1 cellular context compared by ENCODE assay signal in the genomic region with DNA sequence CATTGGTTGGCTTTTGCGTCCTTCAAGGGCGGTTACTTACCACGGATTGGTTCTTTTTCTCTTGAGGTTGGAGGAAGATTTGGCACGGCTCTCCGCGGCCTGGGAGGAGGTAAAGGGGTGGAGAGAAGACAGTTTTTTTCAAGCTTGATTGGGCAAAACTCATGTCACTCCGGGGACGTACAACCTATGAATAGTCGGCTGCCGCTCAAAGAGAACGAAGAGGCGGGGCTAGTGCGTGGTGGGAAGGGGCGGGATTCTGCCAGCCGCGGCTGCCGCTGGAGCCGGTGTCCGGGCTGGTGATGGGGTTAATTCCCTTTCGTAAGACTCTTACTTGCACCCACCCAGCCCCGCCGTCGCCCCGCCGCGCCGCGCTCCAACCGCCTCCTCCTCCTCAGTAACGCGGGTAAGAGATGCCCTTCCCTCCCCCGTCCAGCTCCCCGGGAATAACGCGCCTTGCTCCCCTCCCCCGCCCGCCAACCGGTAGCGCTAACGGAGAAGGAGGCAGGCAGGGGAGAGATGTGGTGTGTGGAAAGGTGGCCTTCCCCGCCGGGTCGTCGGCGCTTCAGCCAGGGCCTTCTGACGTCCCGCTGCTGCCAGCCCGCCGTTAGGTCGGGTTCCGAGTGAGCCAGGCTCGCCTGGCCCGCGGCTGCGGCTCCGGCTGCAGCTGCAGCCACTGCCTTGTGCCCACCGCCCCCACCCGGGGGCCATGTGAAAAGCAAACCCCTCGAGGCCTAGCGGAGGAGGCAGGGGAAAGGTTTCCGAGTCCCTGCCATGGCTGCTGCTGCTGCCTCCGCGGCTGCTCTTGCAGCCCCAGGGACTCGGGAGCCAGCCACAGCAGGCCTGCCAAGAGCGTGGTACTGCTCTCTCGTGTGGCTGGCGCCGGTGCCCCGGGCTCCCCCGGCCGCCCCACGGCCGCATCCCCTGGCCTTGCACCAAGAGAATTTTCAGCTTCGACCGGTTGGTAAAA.
TF ChIP-seq lines count a peak whose summit lies in the region.

A gene (plus strand): TSS at position 254 of the 967 bp plus-strand sequence. CDS start 73,362 bp downstream, outside the sequence.

TF ChIP-seq in HepG2, 621 proteins besides CTCF, POLR2A, EP300 and RAD21 (continued from another document and continues in another):
- TF ChIP-seq, protein P1, sequence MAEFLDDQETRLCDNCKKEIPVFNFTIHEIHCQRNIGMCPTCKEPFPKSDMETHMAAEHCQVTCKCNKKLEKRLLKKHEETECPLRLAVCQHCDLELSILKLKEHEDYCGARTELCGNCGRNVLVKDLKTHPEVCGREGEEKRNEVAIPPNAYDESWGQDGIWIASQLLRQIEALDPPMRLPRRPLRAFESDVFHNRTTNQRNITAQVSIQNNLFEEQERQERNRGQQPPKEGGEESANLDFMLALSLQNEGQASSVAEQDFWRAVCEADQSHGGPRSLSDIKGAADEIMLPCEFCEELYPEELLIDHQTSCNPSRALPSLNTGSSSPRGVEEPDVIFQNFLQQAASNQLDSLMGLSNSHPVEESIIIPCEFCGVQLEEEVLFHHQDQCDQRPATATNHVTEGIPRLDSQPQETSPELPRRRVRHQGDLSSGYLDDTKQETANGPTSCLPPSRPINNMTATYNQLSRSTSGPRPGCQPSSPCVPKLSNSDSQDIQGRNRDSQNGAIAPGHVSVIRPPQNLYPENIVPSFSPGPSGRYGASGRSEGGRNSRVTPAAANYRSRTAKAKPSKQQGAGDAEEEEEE (CRISPR knock-in tag; IDR thresholded peaks at IDR 0.05; ENCODE audit: borderline replicate concordance) = peak; percentile 18; the same call in 1 of the 2 replicates
- TF ChIP-seq ZSCAN21 (CRISPR knock-in tag; IDR thresholded peaks at IDR 0.05; ENCODE audit: borderline replicate concordance) (peak; percentile 80; the same call in 1 of the 2 replicates), POLR2AphosphoS5 (IDR thresholded peaks at IDR 0.05; ENCODE audit: low read depth, low read length) (peak; percentile 42; the same call in 1 of the 2 replicates), PHF21A (CRISPR knock-in tag; IDR thresholded peaks at IDR 0.05) (0 out of 2 replicates have a peak, but pooled peaks have one; percentile 17), ZMAT3 (CRISPR knock-in tag; conservative IDR thresholded peaks at IDR 0.05) (0 out of 2 replicates have a peak, but pooled peaks have one; percentile 40), GABPB1 (CRISPR knock-in tag; IDR thresholded peaks at IDR 0.05) (peak; percentile 82), SP2 (CRISPR knock-in tag; IDR thresholded peaks at IDR 0.05) (peak; percentile 91), ZNF564 (CRISPR knock-in tag; IDR thresholded peaks at IDR 0.05) (peak; percentile 78), ZNF598 (CRISPR knock-in tag; IDR thresholded peaks at IDR 0.05; ENCODE audit: borderline replicate concordance) (peak; percentile 44; the same call in 1 of the 2 replicates), SALL1 (CRISPR knock-in tag; IDR thresholded peaks at IDR 0.05) (peak; percentile 79; the same call in 1 of the 2 replicates), EED (CRISPR knock-in tag; IDR thresholded peaks at IDR 0.05) (peak; percentile 95), NR1H2 (CRISPR knock-in tag; IDR thresholded peaks at IDR 0.05; ENCODE audit: borderline replicate concordance, low read depth) (peak; percentile 59; the same call in 1 of the 2 replicates), ZNF468 (CRISPR knock-in tag; IDR thresholded peaks at IDR 0.05) (0 out of 2 replicates have a peak, but pooled peaks have one; percentile 25), KDM1A (CRISPR knock-in tag; IDR thresholded peaks at IDR 0.05) (no peak), ARNTL (CRISPR knock-in tag; IDR thresholded peaks at IDR 0.05) (no peak), MYC (CRISPR knock-in tag; IDR thresholded peaks at IDR 0.05; ENCODE audit: borderline replicate concordance) (peak; percentile 90), AHR (CRISPR knock-in tag; IDR thresholded peaks at IDR 0.05) (peak; percentile 82; the same call in 1 of the 2 replicates), ZNF501 (CRISPR knock-in tag; IDR thresholded peaks at IDR 0.05) (peak; percentile 77; the same call in 1 of the 2 replicates), ZNF776 (CRISPR knock-in tag; IDR thresholded peaks at IDR 0.05) (peak; percentile 96; the same call in 1 of the 2 replicates), PHF20 (CRISPR knock-in tag; IDR thresholded peaks at IDR 0.05) (peak; percentile 50; the same call in 1 of the 2 replicates), EHMT2 (IDR thresholded peaks at IDR 0.05; ENCODE audit: borderline replicate concordance, low read depth, low read length) (no peak), ARID2 (CRISPR knock-in tag; IDR thresholded peaks at IDR 0.05; ENCODE audit: borderline replicate concordance) (peak; percentile 59; the same call in 1 of the 2 replicates), NFYB (CRISPR knock-in tag; IDR thresholded peaks at IDR 0.05) (peak; percentile 94), TCF12 (IDR thresholded peaks at IDR 0.05) (no peak), TCF12 (CRISPR knock-in tag; IDR thresholded peaks at IDR 0.05) (peak; percentile 93), HNF4A (CRISPR knock-in tag; IDR thresholded peaks at IDR 0.05) (peak; percentile 20; the same call in 1 of the 2 replicates), ZNF317 (CRISPR knock-in tag; IDR thresholded peaks at IDR 0.05) (peak; percentile 91), ZNF790 (CRISPR knock-in tag; IDR thresholded peaks at IDR 0.05; ENCODE audit: borderline replicate concordance) (no peak; the same call in 1 of the 2 replicates), NONO (IDR thresholded peaks at IDR 0.05) (no peak), NONO (CRISPR knock-in tag; conservative IDR thresholded peaks at IDR 0.05) (peak; percentile 87), ZNF333 (CRISPR knock-in tag; IDR thresholded peaks at IDR 0.05; ENCODE audit: borderline replicate concordance) (peak; percentile 99), SP4 (CRISPR knock-in tag; IDR thresholded peaks at IDR 0.05) (peak; percentile 92), BRCA1 (CRISPR knock-in tag; IDR thresholded peaks at IDR 0.05) (peak; percentile 55; the same call in 1 of the 2 replicates)
- TF ChIP-seq, protein P2, sequence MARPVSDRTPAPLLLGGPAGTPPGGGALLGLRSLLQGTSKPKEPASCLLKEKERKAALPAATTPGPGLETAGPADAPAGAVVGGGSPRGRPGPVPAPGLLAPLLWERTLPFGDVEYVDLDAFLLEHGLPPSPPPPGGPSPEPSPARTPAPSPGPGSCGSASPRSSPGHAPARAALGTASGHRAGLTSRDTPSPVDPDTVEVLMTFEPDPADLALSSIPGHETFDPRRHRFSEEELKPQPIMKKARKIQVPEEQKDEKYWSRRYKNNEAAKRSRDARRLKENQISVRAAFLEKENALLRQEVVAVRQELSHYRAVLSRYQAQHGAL (CRISPR knock-in tag; IDR thresholded peaks at IDR 0.05; ENCODE audit: not compliant biosample characterization) = no peak
- TF ChIP-seq, protein P3, sequence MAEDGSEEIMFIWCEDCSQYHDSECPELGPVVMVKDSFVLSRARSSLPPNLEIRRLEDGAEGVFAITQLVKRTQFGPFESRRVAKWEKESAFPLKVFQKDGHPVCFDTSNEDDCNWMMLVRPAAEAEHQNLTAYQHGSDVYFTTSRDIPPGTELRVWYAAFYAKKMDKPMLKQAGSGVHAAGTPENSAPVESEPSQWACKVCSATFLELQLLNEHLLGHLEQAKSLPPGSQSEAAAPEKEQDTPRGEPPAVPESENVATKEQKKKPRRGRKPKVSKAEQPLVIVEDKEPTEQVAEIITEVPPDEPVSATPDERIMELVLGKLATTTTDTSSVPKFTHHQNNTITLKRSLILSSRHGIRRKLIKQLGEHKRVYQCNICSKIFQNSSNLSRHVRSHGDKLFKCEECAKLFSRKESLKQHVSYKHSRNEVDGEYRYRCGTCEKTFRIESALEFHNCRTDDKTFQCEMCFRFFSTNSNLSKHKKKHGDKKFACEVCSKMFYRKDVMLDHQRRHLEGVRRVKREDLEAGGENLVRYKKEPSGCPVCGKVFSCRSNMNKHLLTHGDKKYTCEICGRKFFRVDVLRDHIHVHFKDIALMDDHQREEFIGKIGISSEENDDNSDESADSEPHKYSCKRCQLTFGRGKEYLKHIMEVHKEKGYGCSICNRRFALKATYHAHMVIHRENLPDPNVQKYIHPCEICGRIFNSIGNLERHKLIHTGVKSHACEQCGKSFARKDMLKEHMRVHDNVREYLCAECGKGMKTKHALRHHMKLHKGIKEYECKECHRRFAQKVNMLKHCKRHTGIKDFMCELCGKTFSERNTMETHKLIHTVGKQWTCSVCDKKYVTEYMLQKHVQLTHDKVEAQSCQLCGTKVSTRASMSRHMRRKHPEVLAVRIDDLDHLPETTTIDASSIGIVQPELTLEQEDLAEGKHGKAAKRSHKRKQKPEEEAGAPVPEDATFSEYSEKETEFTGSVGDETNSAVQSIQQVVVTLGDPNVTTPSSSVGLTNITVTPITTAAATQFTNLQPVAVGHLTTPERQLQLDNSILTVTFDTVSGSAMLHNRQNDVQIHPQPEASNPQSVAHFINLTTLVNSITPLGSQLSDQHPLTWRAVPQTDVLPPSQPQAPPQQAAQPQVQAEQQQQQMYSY (CRISPR knock-in tag; IDR thresholded peaks at IDR 0.05) = 0 out of 2 replicates have a peak, but pooled peaks have one; percentile 43
- TF ChIP-seq, protein P4, sequence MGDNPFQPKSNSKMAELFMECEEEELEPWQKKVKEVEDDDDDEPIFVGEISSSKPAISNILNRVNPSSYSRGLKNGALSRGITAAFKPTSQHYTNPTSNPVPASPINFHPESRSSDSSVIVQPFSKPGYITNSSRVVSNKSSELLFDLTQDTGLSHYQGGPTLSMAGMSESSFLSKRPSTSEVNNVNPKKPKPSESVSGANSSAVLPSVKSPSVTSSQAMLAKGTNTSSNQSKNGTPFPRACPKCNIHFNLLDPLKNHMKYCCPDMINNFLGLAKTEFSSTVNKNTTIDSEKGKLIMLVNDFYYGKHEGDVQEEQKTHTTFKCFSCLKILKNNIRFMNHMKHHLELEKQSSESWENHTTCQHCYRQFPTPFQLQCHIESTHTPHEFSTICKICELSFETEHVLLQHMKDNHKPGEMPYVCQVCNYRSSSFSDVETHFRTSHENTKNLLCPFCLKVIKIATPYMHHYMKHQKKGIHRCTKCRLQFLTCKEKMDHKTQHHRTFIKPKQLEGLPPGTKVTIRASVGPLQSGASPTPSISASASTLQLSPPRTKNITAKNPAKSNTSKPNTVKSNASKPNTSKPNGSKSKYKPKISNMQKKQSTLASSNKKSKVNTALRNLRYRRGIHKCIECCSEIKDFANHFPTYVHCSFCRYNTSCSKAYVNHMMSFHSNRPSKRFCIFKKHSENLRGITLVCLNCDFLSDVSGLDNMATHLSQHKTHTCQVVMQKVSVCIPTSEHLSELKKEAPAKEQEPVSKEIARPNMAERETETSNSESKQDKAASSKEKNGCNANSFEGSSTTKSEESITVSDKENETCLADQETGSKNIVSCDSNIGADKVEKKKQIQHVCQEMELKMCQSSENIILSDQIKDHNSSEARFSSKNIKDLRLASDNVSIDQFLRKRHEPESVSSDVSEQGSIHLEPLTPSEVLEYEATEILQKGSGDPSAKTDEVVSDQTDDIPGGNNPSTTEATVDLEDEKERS (CRISPR knock-in tag; IDR thresholded peaks at IDR 0.05) = no peak; the same call in 1 of the 2 replicates
- TF ChIP-seq, protein P5, sequence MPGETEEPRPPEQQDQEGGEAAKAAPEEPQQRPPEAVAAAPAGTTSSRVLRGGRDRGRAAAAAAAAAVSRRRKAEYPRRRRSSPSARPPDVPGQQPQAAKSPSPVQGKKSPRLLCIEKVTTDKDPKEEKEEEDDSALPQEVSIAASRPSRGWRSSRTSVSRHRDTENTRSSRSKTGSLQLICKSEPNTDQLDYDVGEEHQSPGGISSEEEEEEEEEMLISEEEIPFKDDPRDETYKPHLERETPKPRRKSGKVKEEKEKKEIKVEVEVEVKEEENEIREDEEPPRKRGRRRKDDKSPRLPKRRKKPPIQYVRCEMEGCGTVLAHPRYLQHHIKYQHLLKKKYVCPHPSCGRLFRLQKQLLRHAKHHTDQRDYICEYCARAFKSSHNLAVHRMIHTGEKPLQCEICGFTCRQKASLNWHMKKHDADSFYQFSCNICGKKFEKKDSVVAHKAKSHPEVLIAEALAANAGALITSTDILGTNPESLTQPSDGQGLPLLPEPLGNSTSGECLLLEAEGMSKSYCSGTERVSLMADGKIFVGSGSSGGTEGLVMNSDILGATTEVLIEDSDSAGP (CRISPR knock-in tag; IDR thresholded peaks at IDR 0.05; ENCODE audit: borderline replicate concordance) = peak; percentile 74
- TF ChIP-seq, protein P6, sequence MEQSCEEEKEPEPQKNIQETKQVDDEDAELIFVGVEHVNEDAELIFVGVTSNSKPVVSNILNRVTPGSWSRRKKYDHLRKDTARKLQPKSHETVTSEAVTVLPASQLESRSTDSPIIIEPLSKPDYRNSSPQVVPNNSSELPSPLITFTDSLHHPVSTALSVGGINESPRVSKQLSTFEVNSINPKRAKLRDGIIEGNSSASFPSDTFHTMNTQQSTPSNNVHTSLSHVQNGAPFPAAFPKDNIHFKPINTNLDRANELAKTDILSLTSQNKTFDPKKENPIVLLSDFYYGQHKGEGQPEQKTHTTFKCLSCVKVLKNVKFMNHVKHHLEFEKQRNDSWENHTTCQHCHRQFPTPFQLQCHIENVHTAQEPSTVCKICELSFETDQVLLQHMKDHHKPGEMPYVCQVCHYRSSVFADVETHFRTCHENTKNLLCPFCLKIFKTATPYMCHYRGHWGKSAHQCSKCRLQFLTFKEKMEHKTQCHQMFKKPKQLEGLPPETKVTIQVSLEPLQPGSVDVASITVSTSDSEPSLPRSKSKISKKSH (CRISPR knock-in tag; IDR thresholded peaks at IDR 0.05; ENCODE audit: borderline replicate concordance) = peak; percentile 67; the same call in 1 of the 2 replicates
- TF ChIP-seq, protein P7, sequence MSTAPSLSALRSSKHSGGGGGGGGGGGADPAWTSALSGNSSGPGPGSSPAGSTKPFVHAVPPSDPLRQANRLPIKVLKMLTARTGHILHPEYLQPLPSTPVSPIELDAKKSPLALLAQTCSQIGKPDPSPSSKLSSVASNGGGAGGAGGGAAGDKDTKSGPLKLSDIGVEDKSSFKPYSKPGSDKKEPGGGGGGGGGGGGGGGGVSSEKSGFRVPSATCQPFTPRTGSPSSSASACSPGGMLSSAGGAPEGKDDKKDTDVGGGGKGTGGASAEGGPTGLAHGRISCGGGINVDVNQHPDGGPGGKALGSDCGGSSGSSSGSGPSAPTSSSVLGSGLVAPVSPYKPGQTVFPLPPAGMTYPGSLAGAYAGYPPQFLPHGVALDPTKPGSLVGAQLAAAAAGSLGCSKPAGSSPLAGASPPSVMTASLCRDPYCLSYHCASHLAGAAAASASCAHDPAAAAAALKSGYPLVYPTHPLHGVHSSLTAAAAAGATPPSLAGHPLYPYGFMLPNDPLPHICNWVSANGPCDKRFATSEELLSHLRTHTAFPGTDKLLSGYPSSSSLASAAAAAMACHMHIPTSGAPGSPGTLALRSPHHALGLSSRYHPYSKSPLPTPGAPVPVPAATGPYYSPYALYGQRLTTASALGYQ (CRISPR knock-in tag; IDR thresholded peaks at IDR 0.05) = peak; percentile 45; the same call in 1 of the 2 replicates
- TF ChIP-seq, protein P8, sequence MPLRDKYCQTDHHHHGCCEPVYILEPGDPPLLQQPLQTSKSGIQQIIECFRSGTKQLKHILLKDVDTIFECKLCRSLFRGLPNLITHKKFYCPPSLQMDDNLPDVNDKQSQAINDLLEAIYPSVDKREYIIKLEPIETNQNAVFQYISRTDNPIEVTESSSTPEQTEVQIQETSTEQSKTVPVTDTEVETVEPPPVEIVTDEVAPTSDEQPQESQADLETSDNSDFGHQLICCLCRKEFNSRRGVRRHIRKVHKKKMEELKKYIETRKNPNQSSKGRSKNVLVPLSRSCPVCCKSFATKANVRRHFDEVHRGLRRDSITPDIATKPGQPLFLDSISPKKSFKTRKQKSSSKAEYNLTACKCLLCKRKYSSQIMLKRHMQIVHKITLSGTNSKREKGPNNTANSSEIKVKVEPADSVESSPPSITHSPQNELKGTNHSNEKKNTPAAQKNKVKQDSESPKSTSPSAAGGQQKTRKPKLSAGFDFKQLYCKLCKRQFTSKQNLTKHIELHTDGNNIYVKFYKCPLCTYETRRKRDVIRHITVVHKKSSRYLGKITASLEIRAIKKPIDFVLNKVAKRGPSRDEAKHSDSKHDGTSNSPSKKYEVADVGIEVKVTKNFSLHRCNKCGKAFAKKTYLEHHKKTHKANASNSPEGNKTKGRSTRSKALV (CRISPR knock-in tag; IDR thresholded peaks at IDR 0.05) = peak; percentile 29; the same call in 1 of the 2 replicates
